Comparison of ENCODE assay signal across 12 cellular contexts in genomic region chr16:27332105-27332504, GRCh38. TPM values are rescaled to one million over a fixed set of nuclear protein-coding genes. Genes with fewer than 3 reads are reported as not detected.
A peak's percentile ranks its signal among the peaks of the same experiment; 100 is the strongest.
DNase-seq lines count a peak whose midpoint lies in the region; TF ChIP-seq lines count a peak whose summit lies in the region.
"Had no signal": no experiment of that assay in that cellular context is flagged by ENCODE, and none has a peak within 500 bp of the region (broad histone marks: within the 10 kb centered on the region; RNA-seq: fewer than 3 reads in every experiment).

No MANE protein-coding gene starts in this region.

- peak overlapping the region; percentile 14 for H3K27ac Mint-ChIP-seq in activated CD4-positive, alpha-beta T cell treated with anti-CD3 and anti-CD28 coated beads, Interleukin-2, amount 10 ng/mL, durations not matched to agents 7 days and 5 days

- TF ChIP-seq CTCF in WERI-Rb-1 (IDR thresholded peaks at IDR 0.05; ENCODE audit: low read depth, low read length), result no peak
- TF ChIP-seq CTCF in right atrium auricular region (IDR thresholded peaks at IDR 0.05), result no peak
- no peak for TF ChIP-seq CTCF in spleen (IDR thresholded peaks at IDR 0.05 in 8 of 11, conservative IDR thresholded peaks at IDR 0.05 in 3 of 11)

- no peaks in the 10 kb centered on the region for H3K27me3 Mint-ChIP-seq in activated CD4-positive, alpha-beta T cell treated with anti-CD3 and anti-CD28 coated beads, Interleukin-2, amount 10 ng/mL, durations not matched to agents 7 days and 5 days
- H3K27me3 Mint-ChIP-seq: activated T-helper 17 cell treated with anti-CD3 and anti-CD28 coated beads, Interleukin-2, amount 50 U/mL, for 72 hours had no signal

- H3K36me3 ChIP-seq in WERI-Rb-1 (peaks cover 20% of the 10 kb centered on the region), right atrium auricular region (peaks cover 19% of the 10 kb centered on the region), spleen (peaks cover 0 to 78% (median 44%) of the 10 kb centered on the region in 6 donors)

- TF ChIP-seq POLR2A in spleen (IDR thresholded peaks at IDR 0.05), result no peak

- peaks cover 85% of the 10 kb centered on the region for H3K36me3 Mint-ChIP-seq in activated CD4-positive, alpha-beta T cell treated with anti-CD3 and anti-CD28 coated beads, Interleukin-2, amount 10 ng/mL, durations not matched to agents 7 days and 5 days (ENCODE audit: low read depth)

- CTCF ChIA-PET in activated CD4-positive, alpha-beta T cell treated with anti-CD3 and anti-CD28 coated beads, Interleukin-2, amount 10 ng/mL, durations not matched to agents 7 days and 5 days (lab: Charles Lee), result no interaction called here

- peaks cover 66% of the 10 kb centered on the region for H3K4me1 Mint-ChIP-seq in activated CD4-positive, alpha-beta T cell treated with anti-CD3 and anti-CD28 coated beads, Interleukin-2, amount 10 ng/mL, durations not matched to agents 7 days and 5 days

- H3K27ac ChIP-seq in WERI-Rb-1 (peak overlapping the region; percentile 78), right atrium auricular region (peak overlapping the region; percentile 85 to 91), spleen (peak overlapping the region; percentile 55 to 100 (median 94))
- H3K27ac ChIP-seq: SJCRH30 had no signal

- H3K4me3 Mint-ChIP-seq in activated CD4-positive, alpha-beta T cell treated with anti-CD3 and anti-CD28 coated beads, Interleukin-2, amount 10 ng/mL, durations not matched to agents 7 days and 5 days, result no peak overlapping the region
- H3K4me3 Mint-ChIP-seq: activated T-helper 17 cell treated with anti-CD3 and anti-CD28 coated beads, Interleukin-2, amount 50 U/mL, for 72 hours had no signal

- H3K4me1 ChIP-seq in right atrium auricular region, result peaks cover 0 to 42% of the 10 kb centered on the region in 2 donors
- peaks cover 55 to 99% (median 71%) of the 10 kb centered on the region in 6 donors for H3K4me1 ChIP-seq in spleen

- no peaks in the 10 kb centered on the region for H3K9me3 ChIP-seq in WERI-Rb-1 (ENCODE audit: severe bottlenecking)
- H3K9me3 ChIP-seq in right atrium auricular region, result no peaks in the 10 kb centered on the region
- H3K9me3 ChIP-seq in spleen, result no peaks in the 10 kb centered on the region
- H3K9me3 ChIP-seq: SJCRH30 had no signal

- intact Hi-C loops in spleen (cut with DNase I; ENCODE audit: low total_unique reads), result no loop called here

- no peaks in the 10 kb centered on the region for H3K27me3 ChIP-seq in WERI-Rb-1 (ENCODE audit: insufficient read depth, low read depth, severe bottlenecking)
- no peaks in the 10 kb centered on the region for H3K27me3 ChIP-seq in right atrium auricular region
- no peaks in the 10 kb centered on the region for H3K27me3 ChIP-seq in spleen (replicated peaks in 1 of 7)
- H3K27me3 ChIP-seq: SJCRH30 had no signal

- peaks cover 3% of the 10 kb centered on the region for H3K9me3 Mint-ChIP-seq in activated CD4-positive, alpha-beta T cell treated with anti-CD3 and anti-CD28 coated beads, Interleukin-2, amount 10 ng/mL, durations not matched to agents 7 days and 5 days
- H3K9me3 Mint-ChIP-seq: activated T-helper 17 cell treated with anti-CD3 and anti-CD28 coated beads, Interleukin-2, amount 50 U/mL, for 72 hours had no signal

- H3K4me3 ChIP-seq in WERI-Rb-1 (ENCODE audit: low read depth, low read length), result no peak overlapping the region
- no peak overlapping the region for H3K4me3 ChIP-seq in right atrium auricular region
- no peak overlapping the region for H3K4me3 ChIP-seq in spleen
- H3K4me3 ChIP-seq: SJCRH30, smooth muscle cell had no signal

- 46 to 61% (median 57%) methylated on average over 6 of the region's 6 CpGs for WGBS in spleen, 5 donors

- DNase-seq in activated CD4-positive, alpha-beta T cell treated with anti-CD3 and anti-CD28 coated beads, Interleukin-2, amount 10 ng/mL, durations not matched to agents 7 days and 5 days, result no peak
- no peak for DNase-seq in activated CD4-positive, alpha-beta T cell treated with anti-CD3 and anti-CD28 coated beads for 1 hour
- DNase-seq in WERI-Rb-1 (no peak), right atrium auricular region (ENCODE audit: low spot score) (no peak), spleen (peak; percentile 19), AG08395 (ENCODE audit: low spot score) (no peak), HuH-7.5 (ENCODE audit: low spot score) (no peak), iPS-NIHi7 (ENCODE audit: extremely low spot score) (no peak)
- DNase-seq: NK-92 treated with Interleukin-12 subunit alpha and Interleukin-12 subunit beta, amount 100 ng/mL, for 24 hours; SJCRH30 had no signal

- POLR2A ChIA-PET in activated CD4-positive, alpha-beta T cell treated with anti-CD3 and anti-CD28 coated beads, Interleukin-2, amount 10 ng/mL, durations not matched to agents 7 days and 5 days (lab: Charles Lee), result no interaction called here

RNA-seq across cellular contexts. Expression of gene IL4R, which starts 18.3 kb away (rescaled TPM):
- 100 to 1,000 TPM; 242 to 262 TPM for total RNA-seq in activated CD4-positive, alpha-beta T cell treated with anti-CD3 and anti-CD28 coated beads, Interleukin-2, amount 10 ng/mL, durations not matched to agents 7 days and 5 days
- total RNA-seq in right atrium auricular region (10 to 100 TPM; 11.9 to 35.5 TPM), spleen (100 to 1,000 TPM in 6 of 7 donors, 10 to 100 TPM in 1; 78.0 to 319 (median 215) TPM)
- polyA plus RNA-seq in spleen, result 10 to 100 TPM; 39.3 to 55.5 (median 48.9) TPM
